ENCODE assay signal across 13 cellular contexts in the genomic region with DNA sequence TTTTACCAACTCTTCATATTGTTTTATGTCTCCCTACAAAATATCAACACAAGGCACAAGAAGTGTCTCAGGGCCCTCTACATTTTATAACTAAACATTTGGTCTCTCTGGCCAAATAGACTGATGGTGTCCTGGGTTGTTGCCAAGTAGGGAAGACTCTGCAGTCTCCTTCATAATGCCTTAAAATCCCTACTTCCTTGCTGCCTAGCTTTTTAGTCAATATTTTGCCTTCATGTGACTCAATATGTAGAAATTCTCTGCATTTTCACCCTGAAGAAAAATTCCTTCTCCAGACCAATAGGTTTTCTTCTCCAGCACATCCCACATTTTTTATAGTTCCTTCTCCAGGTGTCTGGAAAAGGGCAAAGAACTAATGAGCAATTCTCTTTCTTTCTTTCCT.
DNase-seq lines count a peak whose midpoint lies in the region; ATAC-seq and TF ChIP-seq lines count a peak whose summit lies in the region.
"Had no signal": no experiment of that assay in that cellular context is flagged by ENCODE, and none has a peak within 500 bp of the region (broad histone marks: within the 10 kb centered on the region; RNA-seq: fewer than 3 reads in every experiment).

No MANE protein-coding gene starts in this region.

- no peak overlapping the region for H2AFZ ChIP-seq in GM23248
- H2AFZ ChIP-seq in fibroblast of lung (ENCODE audit: low read length) = no peak overlapping the region
- H2AFZ ChIP-seq in smooth muscle cell (ENCODE audit: low read depth) = no peak overlapping the region

- H3K9me3 ChIP-seq in GM23248 (ENCODE audit: low read depth) = no peaks in the 10 kb centered on the region
- H3K9me3 ChIP-seq in fibroblast of lung (ENCODE audit: control insufficient read depth, insufficient read depth, low read depth, low read length) = no peaks in the 10 kb centered on the region
- no peaks in the 10 kb centered on the region for H3K9me3 ChIP-seq in smooth muscle cell (replicated peaks; ENCODE audit: low read depth)

- H3K4me1 ChIP-seq in GM23248 (ENCODE audit: insufficient read depth) (peaks cover 99% of the 10 kb centered on the region), fibroblast of lung (ENCODE audit: control insufficient read depth, extremely low read depth, insufficient read depth, low read length) (peaks cover 55% of the 10 kb centered on the region), smooth muscle cell (ENCODE audit: low read depth) (peaks cover 80% of the 10 kb centered on the region)

- peak overlapping the region; percentile 37 for H3K9ac ChIP-seq in GM23248
- H3K9ac ChIP-seq in fibroblast of lung (ENCODE audit: insufficient read depth, low read length) = no peak overlapping the region
- peak overlapping the region; percentile 21 for H3K9ac ChIP-seq in smooth muscle cell (ENCODE audit: low read depth)

- TF ChIP-seq CTCF in fibroblast of lung (conservative IDR thresholded peaks at IDR 0.05 in 1 of 2, IDR thresholded peaks at IDR 0.05 in 1 of 2; ENCODE audit: low read depth in 1 of 2, low read length in 2 of 2) (no peak), smooth muscle cell (IDR thresholded peaks at IDR 0.05; ENCODE audit: borderline replicate concordance, insufficient read depth, poor library complexity, severe bottlenecking) (no peak)

- H3K36me3 ChIP-seq in GM23248 (ENCODE audit: low read depth) (no peaks in the 10 kb centered on the region), fibroblast of lung (ENCODE audit: control insufficient read depth, insufficient read depth, low read length) (no peaks in the 10 kb centered on the region), smooth muscle cell (ENCODE audit: low read depth) (no peaks in the 10 kb centered on the region)

- H3K4me3 ChIP-seq in GM23248 (peak overlapping the region; percentile 18; the same call in 1 of the 2 replicates), fibroblast of lung (replicated peaks in 1 of 4; ENCODE audit: control extremely low read depth in 1 of 4, insufficient read depth in 1 of 4, low read depth in 3 of 4, low read length in 4 of 4) (no peak overlapping the region), smooth muscle cell (no peak overlapping the region)

- DNase-seq in GM23248 = peak; percentile 81
- DNase-seq in RPMI7951 (ENCODE audit: low read depth) = peak; percentile 55
- peak; percentile 65 to 86 for DNase-seq in fibroblast of lung (ENCODE audit: low read depth in 2 of 2)
- DNase-seq in smooth muscle cell (lab: John Stamatoyannopoulos, UW; ENCODE audit: unreplicated experiment) = no peak
- no peak for DNase-seq in stimulated activated CD4-positive, alpha-beta T cell treated with anti-CD3 and anti-CD28 coated beads, Interleukin-12 subunit alpha, Interleukin-12 subunit beta, amount 100 ng/mL, for 4 hours
- DNase-seq: activated CD8-positive, alpha-beta memory T cell treated with anti-CD3 and anti-CD28 coated beads for 24 hours; kidney; NCI-H748 treated with DMSO at 0.1 percent for 48 hours; SIG-M5; stimulated activated CD4-positive, alpha-beta T cell treated with anti-CD3 and anti-CD28 coated beads, Interleukin-4, amount 100 ng/mL, for 4 hours; stimulated activated naive CD4-positive, alpha-beta T cell treated with Interleukin-2 at 50 U/mL for 16 hours had no signal

- peaks cover 99% of the 10 kb centered on the region for H3F3A ChIP-seq in GM23248 (ENCODE audit: insufficient read depth)
- peaks cover 27% of the 10 kb centered on the region for H3F3A ChIP-seq in smooth muscle cell (ENCODE audit: low read depth)

- no peaks in the 10 kb centered on the region for H3K9me2 ChIP-seq in GM23248 (ENCODE audit: insufficient read depth)

- no peaks in the 10 kb centered on the region for H4K20me1 ChIP-seq in GM23248 (ENCODE audit: insufficient read depth)
- H4K20me1 ChIP-seq in fibroblast of lung (ENCODE audit: control insufficient read depth, extremely low read depth, insufficient read depth, low read length) = peaks cover 6% of the 10 kb centered on the region
- peaks cover 46% of the 10 kb centered on the region for H4K20me1 ChIP-seq in smooth muscle cell (ENCODE audit: low read depth)

- ATAC-seq in HG03095 (IDR thresholded peaks at IDR 0.05; ENCODE audit: unreplicated experiment) (no peak), HG03097 (IDR thresholded peaks at IDR 0.05; ENCODE audit: low FRiP score, unreplicated experiment) (no peak)

- H3K27me3 ChIP-seq in GM23248 (replicated peaks; ENCODE audit: insufficient read depth) (no peaks in the 10 kb centered on the region), fibroblast of lung (ENCODE audit: control insufficient read depth, insufficient read depth, low read length) (no peaks in the 10 kb centered on the region), smooth muscle cell (ENCODE audit: low read depth) (no peaks in the 10 kb centered on the region)

- H3K4me2 ChIP-seq in GM23248 (ENCODE audit: unreplicated experiment) = peak overlapping the region; percentile 61
- H3K4me2 ChIP-seq in fibroblast of lung (ENCODE audit: extremely low read depth, insufficient read depth, low read length) = no peak overlapping the region
- H3K4me2 ChIP-seq in smooth muscle cell = peak overlapping the region; percentile 64

- H3K79me2 ChIP-seq in GM23248 (ENCODE audit: insufficient read depth) (peaks cover 95% of the 10 kb centered on the region), fibroblast of lung (ENCODE audit: control insufficient read depth, insufficient read depth, low read length) (peaks cover 82% of the 10 kb centered on the region), smooth muscle cell (ENCODE audit: low read depth) (peaks cover 79% of the 10 kb centered on the region)

- H3K27ac ChIP-seq in GM23248 = peak overlapping the region; percentile 94
- no peak overlapping the region for H3K27ac ChIP-seq in fibroblast of lung (ENCODE audit: insufficient read depth, low read length)
- H3K27ac ChIP-seq in smooth muscle cell (ENCODE audit: low read depth) = peak overlapping the region; percentile 86

- in situ Hi-C loops in GM23248 (cut with MboI) = no loop called here

Comparison
In these comparisons a context has a peak if more than half of its experiments do, and no peak if none do; other contexts are left out.
1. DNase-seq: peak in GM23248 (single experiment), RPMI7951 (single experiment) and fibroblast of lung (2 of 2); none in smooth muscle cell (single experiment) and stimulated activated CD4-positive, alpha-beta T cell treated with anti-CD3 and anti-CD28 coated beads, Interleukin-12 subunit alpha, Interleukin-12 subunit beta, amount 100 ng/mL, for 4 hours (single experiment).